In genomic region chr11:93704237-93704636, GRCh38 we compare ENCODE assay signal across 22 cellular contexts. TPM values are rescaled to one million over a fixed set of nuclear protein-coding genes. Genes with fewer than 3 reads are reported as not detected.
DNase-seq lines count a peak whose midpoint lies in the region; ATAC-seq, FAIRE-seq and TF ChIP-seq lines count a peak whose summit lies in the region.
"Had no signal": no experiment of that assay in that cellular context is flagged by ENCODE, and none has a peak within 500 bp of the region (broad histone marks: within the 10 kb centered on the region; RNA-seq: fewer than 3 reads in every experiment).

No MANE protein-coding gene starts in this region.

- H2AFZ ChIP-seq in K562 (ENCODE audit: low read depth, low read length): no peak overlapping the region

- WGBS in K562 (ENCODE audit: insufficient coverage, low coverage, missing lambda C conversion rate): 91% methylated on average over 2 of the region's 2 CpGs

- ATAC-seq in K562: peak; percentile 72
- ATAC-seq in GM21381 (IDR thresholded peaks at IDR 0.05; ENCODE audit: unreplicated experiment): no peak
- ATAC-seq: activated naive CD8-positive, alpha-beta T cell treated with anti-CD3 and anti-CD28 coated beads, Interleukin-2, amount 50 U/mL, for 24 hours; CD8-positive, alpha-beta T cell; left ventricle myocardium superior; right cardiac atrium; Right ventricle myocardium inferior; stimulated activated naive CD8-positive, alpha-beta T cell treated with anti-CD3 and anti-CD28 coated beads, Interleukin-15, amount 100 ng/mL, for 72 hours had no signal

- H3K36me3 ChIP-seq in K562 (ENCODE audit: control insufficient read depth, insufficient read depth, low read length): peaks cover 92% of the 10 kb centered on the region

- BruUV-seq in K562 (replicated peaks; lab: Mats Ljungman, UMichigan): no TSS peak

- no peak for FAIRE-seq in K562 (lab: Jason Lieb, UNC)
- FAIRE-seq: bronchial epithelial cell had no signal

- H3K4me3 ChIP-seq in K562: no peak overlapping the region
- H3K4me3 ChIP-seq: esophagus squamous epithelium, MG63, upper lobe of left lung had no signal

- no peaks in the 10 kb centered on the region for H3K4me1 ChIP-seq in K562 (replicated peaks in 1 of 2; ENCODE audit: control insufficient read depth in 2 of 2, insufficient read depth in 2 of 2, low read length in 2 of 2)
- H3K4me1 ChIP-seq: esophagus squamous epithelium, upper lobe of left lung had no signal

- H3K9me1 ChIP-seq in K562 (ENCODE audit: control insufficient read depth, insufficient read depth, low read length): no peaks in the 10 kb centered on the region

- H3K27me3 Mint-ChIP-seq in activated naive CD4-positive, alpha-beta T cell treated with anti-CD3 and anti-CD28 coated beads for 36 hours (ENCODE audit: low read depth): no peaks in the 10 kb centered on the region
- H3K27me3 Mint-ChIP-seq in HFFc6 (ENCODE audit: insufficient read depth): no peaks in the 10 kb centered on the region
- no peaks in the 10 kb centered on the region for H3K27me3 Mint-ChIP-seq in progenitor cell of endocrine pancreas
- H3K27me3 Mint-ChIP-seq: activated naive CD8-positive, alpha-beta T cell treated with anti-CD3 and anti-CD28 coated beads, Interleukin-2, amount 50 U/mL, for 24 hours; stimulated activated naive CD8-positive, alpha-beta T cell treated with anti-CD3 and anti-CD28 coated beads, Interleukin-15, amount 100 ng/mL, for 72 hours had no signal

- no peak overlapping the region for H3K27ac Mint-ChIP-seq in activated naive CD4-positive, alpha-beta T cell treated with anti-CD3 and anti-CD28 coated beads for 36 hours
- no peak overlapping the region for H3K27ac Mint-ChIP-seq in HFFc6
- no peak overlapping the region for H3K27ac Mint-ChIP-seq in progenitor cell of endocrine pancreas
- H3K27ac Mint-ChIP-seq: activated naive CD8-positive, alpha-beta T cell treated with anti-CD3 and anti-CD28 coated beads, Interleukin-2, amount 50 U/mL, for 24 hours; activated T-helper 1 cell treated with anti-CD3 and anti-CD28 coated beads, Interleukin-12 subunit alpha, Interleukin-12 subunit beta, Interleukin-2, Interleukin-4 antibody, amounts not matched to agents 30 ng/mL and 10 ng/mL and 1 ng/mL, durations not matched to agents 14 hours and 24 hours and 36 hours; CD8-positive, alpha-beta T cell; stimulated activated naive CD8-positive, alpha-beta T cell treated with anti-CD3 and anti-CD28 coated beads, Interleukin-15, amount 100 ng/mL, for 72 hours had no signal

- in situ Hi-C loops in K562 (cut with MboI): no loop called here

- peaks cover 11% of the 10 kb centered on the region for H3K9me3 Mint-ChIP-seq in activated naive CD4-positive, alpha-beta T cell treated with anti-CD3 and anti-CD28 coated beads for 36 hours
- H3K9me3 Mint-ChIP-seq in HFFc6 (peaks cover 4% of the 10 kb centered on the region; the same call in 1 of the 2 replicates), progenitor cell of endocrine pancreas (ENCODE audit: low read depth) (peaks cover 11% of the 10 kb centered on the region)

- H3K27ac ChIP-seq in K562 (ENCODE audit: extremely low read depth, low read depth, low read length): no peak overlapping the region
- no peak overlapping the region for H3K27ac ChIP-seq in caudate nucleus (ENCODE audit: low read depth, low read length)
- H3K27ac ChIP-seq: esophagus squamous epithelium, upper lobe of left lung had no signal

- no peak for TF ChIP-seq RAD21 in K562 (CRISPR knock-in tag; conservative IDR thresholded peaks at IDR 0.05 in 1 of 2, IDR thresholded peaks at IDR 0.05 in 1 of 2)

- H4K20me1 ChIP-seq in K562 (replicated peaks; ENCODE audit: control insufficient read depth, insufficient read depth, low read length): no peaks in the 10 kb centered on the region

- peaks cover 76% of the 10 kb centered on the region for H3K36me3 Mint-ChIP-seq in activated naive CD4-positive, alpha-beta T cell treated with anti-CD3 and anti-CD28 coated beads for 36 hours (ENCODE audit: low read depth)
- H3K36me3 Mint-ChIP-seq in HFFc6 (ENCODE audit: low read depth) (peaks cover 47% of the 10 kb centered on the region), progenitor cell of endocrine pancreas (ENCODE audit: insufficient read depth) (peaks cover 46% of the 10 kb centered on the region)

- H3K4me2 ChIP-seq in K562 (ENCODE audit: insufficient read depth, low read length): no peak overlapping the region

- H3K4me3 Mint-ChIP-seq in activated naive CD4-positive, alpha-beta T cell treated with anti-CD3 and anti-CD28 coated beads for 36 hours: no peak overlapping the region
- no peak overlapping the region for H3K4me3 Mint-ChIP-seq in HFFc6
- no peak overlapping the region for H3K4me3 Mint-ChIP-seq in progenitor cell of endocrine pancreas (ENCODE audit: low read depth)
- H3K4me3 Mint-ChIP-seq: activated naive CD8-positive, alpha-beta T cell treated with anti-CD3 and anti-CD28 coated beads, Interleukin-2, amount 50 U/mL, for 24 hours; activated T-helper 1 cell treated with anti-CD3 and anti-CD28 coated beads, Interleukin-12 subunit alpha, Interleukin-12 subunit beta, Interleukin-2, Interleukin-4 antibody, amounts not matched to agents 30 ng/mL and 10 ng/mL and 1 ng/mL, durations not matched to agents 14 hours and 24 hours and 36 hours; CD8-positive, alpha-beta T cell; stimulated activated naive CD8-positive, alpha-beta T cell treated with anti-CD3 and anti-CD28 coated beads, Interleukin-15, amount 100 ng/mL, for 72 hours had no signal

- no peak for TF ChIP-seq EP300 in K562 (IDR thresholded peaks at IDR 0.05; ENCODE audit: low read length)

- intact Hi-C loops in activated naive CD4-positive, alpha-beta T cell treated with anti-CD3 and anti-CD28 coated beads for 36 hours (cut with micrococcal nuclease): no loop called here
- intact Hi-C loops in K562 (cut with micrococcal nuclease): no loop called here

- TF ChIP-seq CTCF in HFFc6 (IDR thresholded peaks at IDR 0.05) (peak; percentile 40), K562 (IDR thresholded peaks at IDR 0.05 in 2 of 3, conservative IDR thresholded peaks at IDR 0.05 in 1 of 3; ENCODE audit: insufficient read depth in 2 of 3, low read depth in 1 of 3, low read length in 3 of 3) (peak in 2 of 3 experiments; percentile 23 to 32; a peak in 1 of 6 replicates), progenitor cell of endocrine pancreas (IDR thresholded peaks at IDR 0.05; ENCODE audit: unreplicated experiment) (peak; percentile 14), GM10266 (IDR thresholded peaks at IDR 0.05; ENCODE audit: control insufficient read depth, insufficient read depth, low read depth, missing control alignments) (no peak)

- TF ChIP-seq POLR2A in K562 (conservative IDR thresholded peaks at IDR 0.05): no peak

- peaks cover 4% of the 10 kb centered on the region; the same call in 1 of the 2 replicates for H3K9me3 ChIP-seq in K562 (replicated peaks; ENCODE audit: control insufficient read depth, insufficient read depth, low read depth, low read length)

- peaks cover 3% of the 10 kb centered on the region; the same call in 1 of the 3 replicates for H3K79me2 ChIP-seq in K562 (ENCODE audit: control insufficient read depth, insufficient read depth, low read length)

- H3K9ac ChIP-seq in K562 (ENCODE audit: insufficient read depth in 1 of 2, low read depth in 2 of 2, low read length in 2 of 2): no peak overlapping the region

- CTCF ChIA-PET in activated naive CD4-positive, alpha-beta T cell treated with anti-CD3 and anti-CD28 coated beads for 36 hours (lab: Charles Lee): no interaction called here
- CTCF ChIA-PET in K562 (lab: Yijun Ruan, JAX; ENCODE audit: low intra/inter-chr PET ratio): no interaction called here

- POLR2A ChIA-PET in K562 (lab: Yijun Ruan, JAX): interaction anchor here (0.5 to 1.0 kb wide), 2 partner anchors 9 to 14 kb away, joined by 3 read pairs; no protein-coding TSS in a partner anchor

- H3K27me3 ChIP-seq in K562 (ENCODE audit: control insufficient read depth in 2 of 2, insufficient read depth in 2 of 2, low read length in 2 of 2): no peaks in the 10 kb centered on the region
- H3K27me3 ChIP-seq: esophagus squamous epithelium, MG63, upper lobe of left lung had no signal

- DNase-seq in activated naive CD4-positive, alpha-beta T cell treated with anti-CD3 and anti-CD28 coated beads for 36 hours: peak; percentile 23
- DNase-seq in activated naive CD4-positive, alpha-beta T cell (lab: John Stamatoyannopoulos, UW): no peak
- DNase-seq in HFFc6: no peak
- peak in 2 of 4 experiments; percentile 20 to 22 for DNase-seq in K562 (ENCODE audit: extremely low read depth in 1 of 4, low spot score in 3 of 4)
- no peak for DNase-seq in progenitor cell of endocrine pancreas (ENCODE audit: low spot score, unreplicated experiment)
- no peak for DNase-seq in GM10266 (ENCODE audit: extremely low spot score)
- DNase-seq in caudate nucleus (lab: John Stamatoyannopoulos, UW): no peak
- DNase-seq: activated naive CD8-positive, alpha-beta T cell treated with anti-CD3 and anti-CD28 coated beads, Interleukin-2, amount 50 U/mL, for 24 hours; CD8-positive, alpha-beta T cell; esophagus squamous epithelium; glutamatergic neuron; left ventricle myocardium superior; MG63; NCI-H1930; nucleus accumbens; right cardiac atrium; upper lobe of left lung had no signal

- no peaks in the 10 kb centered on the region for H3K4me1 Mint-ChIP-seq in activated naive CD4-positive, alpha-beta T cell treated with anti-CD3 and anti-CD28 coated beads for 36 hours (ENCODE audit: low read depth)
- H3K4me1 Mint-ChIP-seq in HFFc6 (ENCODE audit: low read depth): peaks cover 9% of the 10 kb centered on the region
- H3K4me1 Mint-ChIP-seq in progenitor cell of endocrine pancreas (ENCODE audit: low read depth): no peaks in the 10 kb centered on the region
- H3K4me1 Mint-ChIP-seq: stimulated activated naive CD8-positive, alpha-beta T cell treated with anti-CD3 and anti-CD28 coated beads, Interleukin-15, amount 100 ng/mL, for 72 hours had no signal

RNA-seq across cellular contexts. Expression of gene TAF1D, which starts 37.1 kb away (rescaled TPM):
- total RNA-seq in activated naive CD4-positive, alpha-beta T cell treated with anti-CD3 and anti-CD28 coated beads for 36 hours: 100 to 1,000 TPM; 442 to 482 TPM
- 100 to 1,000 TPM in 2 of 6 experiments, 10 to 100 TPM in 4; 89.6 to 112 (median 97.0) TPM for total RNA-seq in HFFc6 (2021; fragmentation: NEBNext Ultra II Directional; extraction: Animal tissue kit (Norgen Biotek cat#: 25700))
- 288 and 1,250 TPM in 2 replicates for total RNA-seq in K562 (2011; cell fraction: chromatin; rRNA removed; ENCODE audit: low replicate concordance)
- total RNA-seq in K562 (2011; cell fraction: nucleolus; rRNA removed): 323 and 380 TPM in 2 replicates
- total RNA-seq in K562 (2011; cell fraction: nucleoplasm; rRNA removed): 528 and 703 TPM in 2 replicates
- total RNA-seq in K562 (2014; rRNA removed) (155 and 182 TPM in 2 replicates), K562 (2014; rRNA removed; fragmentation: Illumina TruSeq; extraction: Trizol) (313 and 326 TPM in 2 replicates), K562 (2015; rRNA removed; fragmentation: Illumina TruSeq; extraction: Trizol) (301 and 347 TPM in 2 replicates), K562 (2021) (189 and 193 TPM in 2 replicates), progenitor cell of endocrine pancreas (146 and 149 TPM in 2 replicates)
- polyA plus RNA-seq in K562 (2011; rRNA removed) (208 and 270 TPM in 2 replicates), K562 (2014; fragmentation: Illumina TruSeq; extraction: Trizol) (203 and 250 TPM in 2 replicates), K562 (2014; fragmentation: Nextera tagmentation; extraction: Ambion mirVana) (100 to 1,000 TPM; 122 to 123 TPM), K562 (2014; rRNA removed) (245 and 293 TPM in 2 replicates)
- polyA plus RNA-seq in K562 (2011; cell fraction: cytosol; rRNA removed): 21.9 and 72.7 TPM in 2 replicates
- polyA plus RNA-seq in K562 (2011; cell fraction: nucleus; rRNA removed): 340 and 474 TPM in 2 replicates
- polyA plus RNA-seq in K562 (2012): 127 and 137 TPM in 2 replicates
- polyA minus RNA-seq in K562 (2011; rRNA and poly(A)+ RNA removed): 237 and 271 TPM in 2 replicates
- polyA minus RNA-seq in K562 (2011; cell fraction: cytosol; rRNA and poly(A)+ RNA removed): 59.7 and 102 TPM in 2 replicates
- 469 and 813 TPM in 2 replicates for polyA minus RNA-seq in K562 (2011; cell fraction: nucleus; rRNA and poly(A)+ RNA removed)

RNA-seq across cellular contexts. Expression of gene C11orf54, which starts 37.2 kb away (rescaled TPM):
- 10 to 100 TPM; 15.1 to 16.3 TPM for total RNA-seq in activated naive CD4-positive, alpha-beta T cell treated with anti-CD3 and anti-CD28 coated beads for 36 hours
- 10 to 100 TPM; 10.1 to 14.4 (median 12.7) TPM for total RNA-seq in HFFc6 (2021; fragmentation: NEBNext Ultra II Directional; extraction: Animal tissue kit (Norgen Biotek cat#: 25700))
- 16.6 and 50.4 TPM in 2 replicates for total RNA-seq in K562 (2011; cell fraction: chromatin; rRNA removed; ENCODE audit: low replicate concordance)
- 8.3 and 11.8 TPM in 2 replicates for total RNA-seq in K562 (2011; cell fraction: nucleolus; rRNA removed)
- total RNA-seq in K562 (2011; cell fraction: nucleoplasm; rRNA removed): 15.0 and 27.5 TPM in 2 replicates
- total RNA-seq in K562 (2014; rRNA removed): 12.0 and 13.4 TPM in 2 replicates
- total RNA-seq in K562 (2014; rRNA removed; fragmentation: Illumina TruSeq; extraction: Trizol): 23.1 and 30.5 TPM in 2 replicates
- 15.3 and 16.8 TPM in 2 replicates for total RNA-seq in K562 (2015; rRNA removed; fragmentation: Illumina TruSeq; extraction: Trizol)
- 13.1 and 15.6 TPM in 2 replicates for total RNA-seq in K562 (2021)
- 26.7 and 33.0 TPM in 2 replicates for polyA plus RNA-seq in K562 (2011; rRNA removed)
- polyA plus RNA-seq in K562 (2011; cell fraction: cytosol; rRNA removed): 4.4 and 11.8 TPM in 2 replicates
- 11.0 and 29.8 TPM in 2 replicates for polyA plus RNA-seq in K562 (2011; cell fraction: nucleus; rRNA removed)
- 13.4 and 23.0 TPM in 2 replicates for polyA plus RNA-seq in K562 (2012)
- polyA plus RNA-seq in K562 (2014; fragmentation: Illumina TruSeq; extraction: Trizol): 24.3 and 25.0 TPM in 2 replicates
- 10 to 100 TPM; 31.5 to 31.7 TPM for polyA plus RNA-seq in K562 (2014; fragmentation: Nextera tagmentation; extraction: Ambion mirVana)
- polyA plus RNA-seq in K562 (2014; rRNA removed): 15.9 and 18.3 TPM in 2 replicates
- 19.7 and 24.9 TPM in 2 replicates for polyA minus RNA-seq in K562 (2011; rRNA and poly(A)+ RNA removed)
- polyA minus RNA-seq in K562 (2011; cell fraction: cytosol; rRNA and poly(A)+ RNA removed): 8.9 and 11.4 TPM in 2 replicates
- polyA minus RNA-seq in K562 (2011; cell fraction: nucleus; rRNA and poly(A)+ RNA removed): 4.7 and 9.4 TPM in 2 replicates
- total RNA-seq in progenitor cell of endocrine pancreas: 48.8 and 50.0 TPM in 2 replicates

RNA-seq across cellular contexts. Expression of gene CEP295, which starts 42.8 kb away (rescaled TPM):
- total RNA-seq in activated naive CD4-positive, alpha-beta T cell treated with anti-CD3 and anti-CD28 coated beads for 36 hours: 10 to 100 TPM; 22.9 to 23.2 TPM
- total RNA-seq in HFFc6 (2021; fragmentation: NEBNext Ultra II Directional; extraction: Animal tissue kit (Norgen Biotek cat#: 25700)): 1 to 10 TPM; 6.0 to 8.1 (median 7.2) TPM
- 35.3 and 169 TPM in 2 replicates for total RNA-seq in K562 (2011; cell fraction: chromatin; rRNA removed; ENCODE audit: low replicate concordance)
- total RNA-seq in K562 (2011; cell fraction: nucleolus; rRNA removed): 21.8 and 36.7 TPM in 2 replicates
- total RNA-seq in K562 (2011; cell fraction: nucleoplasm; rRNA removed): 49.1 and 51.9 TPM in 2 replicates
- total RNA-seq in K562 (2014; rRNA removed) (26.5 and 27.1 TPM in 2 replicates), K562 (2014; rRNA removed; fragmentation: Illumina TruSeq; extraction: Trizol) (41.8 and 47.5 TPM in 2 replicates), K562 (2015; rRNA removed; fragmentation: Illumina TruSeq; extraction: Trizol) (41.7 and 46.9 TPM in 2 replicates), K562 (2021) (22.1 and 22.2 TPM in 2 replicates), progenitor cell of endocrine pancreas (19.9 and 21.7 TPM in 2 replicates)
- polyA plus RNA-seq in K562 (2011; rRNA removed) (28.5 and 31.5 TPM in 2 replicates), K562 (2014; fragmentation: Illumina TruSeq; extraction: Trizol) (24.9 and 30.0 TPM in 2 replicates), K562 (2014; fragmentation: Nextera tagmentation; extraction: Ambion mirVana) (10 to 100 TPM in 1 of 2 experiments, 1 to 10 TPM in 1; 6.0 to 10.9 TPM), K562 (2014; rRNA removed) (16.3 and 22.8 TPM in 2 replicates)
- 4.1 and 9.0 TPM in 2 replicates for polyA plus RNA-seq in K562 (2011; cell fraction: cytosol; rRNA removed)
- 38.1 and 51.2 TPM in 2 replicates for polyA plus RNA-seq in K562 (2011; cell fraction: nucleus; rRNA removed)
- 11.4 and 20.4 TPM in 2 replicates for polyA plus RNA-seq in K562 (2012)
- polyA minus RNA-seq in K562 (2011; rRNA and poly(A)+ RNA removed): 92.0 and 110 TPM in 2 replicates
- 26.5 and 28.6 TPM in 2 replicates for polyA minus RNA-seq in K562 (2011; cell fraction: cytosol; rRNA and poly(A)+ RNA removed)
- polyA minus RNA-seq in K562 (2011; cell fraction: nucleus; rRNA and poly(A)+ RNA removed): 90.3 and 177 TPM in 2 replicates
